Comparison of ENCODE assay signal across 17 cellular contexts in genomic region chr9:133027134-133027533, GRCh38. TPM values are rescaled to one million over a fixed set of nuclear protein-coding genes. Genes with fewer than 3 reads are reported as not detected.
DNase-seq lines count a peak whose midpoint lies in the region; ATAC-seq and TF ChIP-seq lines count a peak whose summit lies in the region.
"Had no signal": no experiment of that assay in that cellular context is flagged by ENCODE, and none has a peak within 500 bp of the region (broad histone marks: within the 10 kb centered on the region; RNA-seq: fewer than 3 reads in every experiment).

No MANE protein-coding gene starts in this region.

- H4K20me1 ChIP-seq in DOHH2 (ENCODE audit: control insufficient read depth, insufficient read depth, low read depth, low read length) = no peaks in the 10 kb centered on the region

- no peaks in the 10 kb centered on the region for H3K9me2 ChIP-seq in DOHH2 (replicated peaks; ENCODE audit: control insufficient read depth, low read length)

- peaks cover 44% of the 10 kb centered on the region for H3K4me1 ChIP-seq in DOHH2 (ENCODE audit: control insufficient read depth, low read length)
- peaks cover 0 to 24% (median 23%) of the 10 kb centered on the region in 4 donors for H3K4me1 ChIP-seq in sigmoid colon

- DNase-seq in activated CD8-positive, alpha-beta T cell treated with anti-CD3 and anti-CD28 coated beads for 36 hours = no peak
- DNase-seq in activated CD8-positive, alpha-beta T cell treated with anti-CD3 and anti-CD28 coated beads, Interleukin-2, amount 10 ng/mL, durations not matched to agents 7 days and 5 days = no peak
- no peak for DNase-seq in WTC11 (ENCODE audit: low spot score)
- no peak for DNase-seq in GM19240 (ENCODE audit: insufficient read length, low spot score)
- DNase-seq in sigmoid colon = no peak
- DNase-seq: NCI-H1092 treated with DMSO at 0.1 percent for 48 hours, NCI-H1436 treated with DMSO at 0.1 percent for 48 hours, NCI-H1930, NCI-H2227 treated with DMSO at 0.1 percent for 48 hours, NCI-H510A, NCI-H774 had no signal

- TF ChIP-seq CTCF in activated CD8-positive, alpha-beta T cell treated with anti-CD3 and anti-CD28 coated beads for 36 hours (IDR thresholded peaks at IDR 0.05) = no peak
- TF ChIP-seq CTCF in DOHH2 (IDR thresholded peaks at IDR 0.05; ENCODE audit: low read depth, low read length, poor library complexity, severe bottlenecking) (no peak), WTC11 (IDR thresholded peaks at IDR 0.05) (no peak), nephron (IDR thresholded peaks at IDR 0.05; ENCODE audit: unreplicated experiment in 3 of 3) (no peak), sigmoid colon (IDR thresholded peaks at IDR 0.05) (no peak)

- CTCF ChIA-PET in activated CD8-positive, alpha-beta T cell treated with anti-CD3 and anti-CD28 coated beads for 36 hours (lab: Charles Lee) = interaction anchor here (0.7 to 1.2 kb wide), 3 partner anchors 9 to 117 kb away, joined by 4 to 5 read pairs (median 4); no protein-coding TSS in a partner anchor
- CTCF ChIA-PET in activated CD8-positive, alpha-beta T cell treated with anti-CD3 and anti-CD28 coated beads, Interleukin-2, amount 10 ng/mL, durations not matched to agents 7 days and 5 days (lab: Charles Lee) = interaction anchor here (1.0 to 9.0 kb wide), 2 partner anchors 15 to 119 kb away, joined by 3 to 97 read pairs; no protein-coding TSS in a partner anchor
- CTCF ChIA-PET in WTC11 (lab: Charles Lee) = no interaction called here

- no peak for TF ChIP-seq EP300 in sigmoid colon (IDR thresholded peaks at IDR 0.05)

- no peak overlapping the region for H3K4me3 ChIP-seq in DOHH2 (ENCODE audit: low read length)
- H3K4me3 ChIP-seq in sigmoid colon = no peak overlapping the region
- H3K4me3 ChIP-seq: Peyer's patch had no signal

- peak overlapping the region; percentile 4; the same call in 1 of the 2 replicates for H3K4me2 ChIP-seq in DOHH2 (ENCODE audit: low read length)
- H3K4me2 ChIP-seq: KMS-11 had no signal

- H3K27ac Mint-ChIP-seq in activated CD8-positive, alpha-beta T cell treated with anti-CD3 and anti-CD28 coated beads for 36 hours = peak overlapping the region; percentile 21
- no peak overlapping the region for H3K27ac Mint-ChIP-seq in activated CD8-positive, alpha-beta T cell treated with anti-CD3 and anti-CD28 coated beads, Interleukin-2, amount 10 ng/mL, durations not matched to agents 7 days and 5 days
- H3K27ac Mint-ChIP-seq in WTC11 = no peak overlapping the region
- no peak overlapping the region for H3K27ac Mint-ChIP-seq in nephron

- H3K9me3 ChIP-seq in DOHH2 (ENCODE audit: control insufficient read depth, insufficient read depth, low read length) (no peaks in the 10 kb centered on the region), sigmoid colon (no peaks in the 10 kb centered on the region)
- H3K9me3 ChIP-seq: Peyer's patch had no signal

- peaks cover 6% of the 10 kb centered on the region; the same call in 1 of the 2 replicates for H3F3A ChIP-seq in DOHH2 (ENCODE audit: control insufficient read depth, insufficient read depth)

- no peak for ATAC-seq in activated CD8-positive, alpha-beta T cell treated with anti-CD3 and anti-CD28 coated beads for 36 hours
- ATAC-seq in activated CD8-positive, alpha-beta T cell treated with anti-CD3 and anti-CD28 coated beads, Interleukin-2, amount 10 ng/mL, durations not matched to agents 7 days and 5 days = no peak
- ATAC-seq in WTC11 = no peak
- ATAC-seq in SK-N-SH treated with all-trans-retinoic acid at 6 μM for 48 hours = no peak

- H3K27me3 ChIP-seq in DOHH2 (ENCODE audit: control insufficient read depth, low read length) = no peaks in the 10 kb centered on the region
- H3K27me3 ChIP-seq in sigmoid colon = no peaks in the 10 kb centered on the region
- H3K27me3 ChIP-seq: Peyer's patch had no signal

- TF ChIP-seq POLR2A in sigmoid colon (IDR thresholded peaks at IDR 0.05) = no peak

- peaks cover 12% of the 10 kb centered on the region for H3K36me3 Mint-ChIP-seq in activated CD8-positive, alpha-beta T cell treated with anti-CD3 and anti-CD28 coated beads for 36 hours (ENCODE audit: low read depth)
- H3K36me3 Mint-ChIP-seq in activated CD8-positive, alpha-beta T cell treated with anti-CD3 and anti-CD28 coated beads, Interleukin-2, amount 10 ng/mL, durations not matched to agents 7 days and 5 days (ENCODE audit: low read depth) = peaks cover 16% of the 10 kb centered on the region
- H3K36me3 Mint-ChIP-seq in WTC11 (peaks cover 8% of the 10 kb centered on the region), nephron (ENCODE audit: low read depth) (peaks cover 11% of the 10 kb centered on the region)

- H3K27ac ChIP-seq in DOHH2 (ENCODE audit: low read depth, low read length) (no peak overlapping the region), sigmoid colon (no peak overlapping the region)
- H3K27ac ChIP-seq: C4-2B, KMS-11, Peyer's patch had no signal

- WGBS in sigmoid colon, 2 donors = 39 to 53% methylated on average over 5 of the region's 5 CpGs

- H3K27me3 Mint-ChIP-seq in activated CD8-positive, alpha-beta T cell treated with anti-CD3 and anti-CD28 coated beads for 36 hours = no peaks in the 10 kb centered on the region
- no peaks in the 10 kb centered on the region for H3K27me3 Mint-ChIP-seq in activated CD8-positive, alpha-beta T cell treated with anti-CD3 and anti-CD28 coated beads, Interleukin-2, amount 10 ng/mL, durations not matched to agents 7 days and 5 days (ENCODE audit: low read depth)
- H3K27me3 Mint-ChIP-seq in WTC11 (ENCODE audit: low read depth) = peaks cover 19% of the 10 kb centered on the region
- peaks cover 3% of the 10 kb centered on the region for H3K27me3 Mint-ChIP-seq in nephron (ENCODE audit: low read depth)

- no peak overlapping the region for H3K4me3 Mint-ChIP-seq in activated CD8-positive, alpha-beta T cell treated with anti-CD3 and anti-CD28 coated beads for 36 hours
- H3K4me3 Mint-ChIP-seq in activated CD8-positive, alpha-beta T cell treated with anti-CD3 and anti-CD28 coated beads, Interleukin-2, amount 10 ng/mL, durations not matched to agents 7 days and 5 days = no peak overlapping the region
- H3K4me3 Mint-ChIP-seq in WTC11 = 0 out of 2 replicates have a peak overlapping the region, but pooled peaks have one; percentile 20
- peak overlapping the region; percentile 73 to 94 (median 77) for H3K4me3 Mint-ChIP-seq in nephron

- H3K9me3 Mint-ChIP-seq in activated CD8-positive, alpha-beta T cell treated with anti-CD3 and anti-CD28 coated beads for 36 hours = peaks cover 4% of the 10 kb centered on the region
- H3K9me3 Mint-ChIP-seq in activated CD8-positive, alpha-beta T cell treated with anti-CD3 and anti-CD28 coated beads, Interleukin-2, amount 10 ng/mL, durations not matched to agents 7 days and 5 days (ENCODE audit: insufficient read depth) = no peaks in the 10 kb centered on the region
- H3K9me3 Mint-ChIP-seq in WTC11 = 0 out of 2 replicates have a peak, but pooled peaks cover 6% of the 10 kb centered on the region
- no peaks in the 10 kb centered on the region for H3K9me3 Mint-ChIP-seq in nephron

- POLR2A ChIA-PET in activated CD8-positive, alpha-beta T cell treated with anti-CD3 and anti-CD28 coated beads for 36 hours (lab: Charles Lee) = no interaction called here
- POLR2A ChIA-PET in activated CD8-positive, alpha-beta T cell treated with anti-CD3 and anti-CD28 coated beads, Interleukin-2, amount 10 ng/mL, durations not matched to agents 7 days and 5 days (lab: Charles Lee) = no interaction called here
- POLR2A ChIA-PET in WTC11 (lab: Charles Lee) = no interaction called here

- intact Hi-C loops in activated CD8-positive, alpha-beta T cell treated with anti-CD3 and anti-CD28 coated beads for 36 hours (cut with micrococcal nuclease) = no loop called here
- intact Hi-C loops in sigmoid colon (cut with DNase I) = loop anchor here (10.0 kb wide), 1 partner anchor 308 kb away; the partner anchor contains the start of gene SURF6

- peaks cover 9% of the 10 kb centered on the region for H3K36me3 ChIP-seq in DOHH2 (ENCODE audit: control insufficient read depth, low read length)
- no peaks in the 10 kb centered on the region for H3K36me3 ChIP-seq in sigmoid colon
- H3K36me3 ChIP-seq: Peyer's patch had no signal

- peaks cover 31% of the 10 kb centered on the region for H3K4me1 Mint-ChIP-seq in activated CD8-positive, alpha-beta T cell treated with anti-CD3 and anti-CD28 coated beads for 36 hours (ENCODE audit: low read depth)
- peaks cover 42% of the 10 kb centered on the region for H3K4me1 Mint-ChIP-seq in activated CD8-positive, alpha-beta T cell treated with anti-CD3 and anti-CD28 coated beads, Interleukin-2, amount 10 ng/mL, durations not matched to agents 7 days and 5 days (ENCODE audit: low read depth)
- H3K4me1 Mint-ChIP-seq in WTC11 (peaks cover 24% of the 10 kb centered on the region), nephron (peaks cover 19% of the 10 kb centered on the region)

- peaks cover 31% of the 10 kb centered on the region for H3K79me2 ChIP-seq in DOHH2 (ENCODE audit: control insufficient read depth, low read length)

TF ChIP-seq in SK-N-SH treated with all-trans-retinoic acid at 6 μM for 48 hours, 23 proteins besides CTCF, POLR2A, EP300 and RAD21 (continues in another document):
- no peak for TF ChIP-seq SNAI2 (CRISPR knock-in tag; IDR thresholded peaks at IDR 0.05)
- no peak for TF ChIP-seq ZNF70 (CRISPR knock-in tag; IDR thresholded peaks at IDR 0.05)
- TF ChIP-seq PPARA (CRISPR knock-in tag; IDR thresholded peaks at IDR 0.05; ENCODE audit: borderline replicate concordance) = no peak
- TF ChIP-seq BACH2 (CRISPR knock-in tag; IDR thresholded peaks at IDR 0.05; ENCODE audit: borderline replicate concordance) = no peak
- TF ChIP-seq GLIS3 (CRISPR knock-in tag; IDR thresholded peaks at IDR 0.05) = no peak
- no peak for TF ChIP-seq ZFP30 (CRISPR knock-in tag; IDR thresholded peaks at IDR 0.05)

RNA-seq across cellular contexts. Expression of gene GTF3C5, which starts 3.7 kb away (rescaled TPM):
- 10 to 100 TPM; 87.6 to 95.3 TPM for total RNA-seq in activated CD8-positive, alpha-beta T cell treated with anti-CD3 and anti-CD28 coated beads for 36 hours
- total RNA-seq in activated CD8-positive, alpha-beta T cell treated with anti-CD3 and anti-CD28 coated beads, Interleukin-2, amount 10 ng/mL, durations not matched to agents 7 days and 5 days = 10 to 100 TPM; 89.3 to 95.7 TPM
- total RNA-seq in WTC11 (2021) (86.6 to 104 TPM (median 87.6 TPM) in 3 replicates), sigmoid colon (10 to 100 TPM; 42.0 to 49.6 (median 47.2) TPM)
- polyA plus RNA-seq in sigmoid colon = 10 to 100 TPM; 25.8 to 52.7 (median 28.7) TPM

RNA-seq across cellular contexts. Expression of gene CEL, which starts 34.6 kb away (rescaled TPM):
- total RNA-seq in activated CD8-positive, alpha-beta T cell treated with anti-CD3 and anti-CD28 coated beads for 36 hours = 1 to 10 TPM; 2.9 to 3.0 TPM
- 1 to 10 TPM; 2.4 to 2.8 TPM for total RNA-seq in activated CD8-positive, alpha-beta T cell treated with anti-CD3 and anti-CD28 coated beads, Interleukin-2, amount 10 ng/mL, durations not matched to agents 7 days and 5 days
- total RNA-seq in WTC11 (2021) = 6.6 to 10.4 TPM (median 8.1 TPM) in 3 replicates
- total RNA-seq in sigmoid colon = 1 to 10 TPM in 1 of 4 donors, under 1 TPM in 1, not detected in 2; 0.36 to 1.1 TPM
- 1 to 10 TPM in 2 of 3 donors, under 1 TPM in 1; 0.46 to 4.8 (median 1.0) TPM for polyA plus RNA-seq in sigmoid colon

RNA-seq across cellular contexts. Expression of gene GFI1B, which starts 48.6 kb away (rescaled TPM):
- total RNA-seq in activated CD8-positive, alpha-beta T cell treated with anti-CD3 and anti-CD28 coated beads for 36 hours = not detected
- total RNA-seq in activated CD8-positive, alpha-beta T cell treated with anti-CD3 and anti-CD28 coated beads, Interleukin-2, amount 10 ng/mL, durations not matched to agents 7 days and 5 days = not detected
- 0.41 to 0.78 TPM (median 0.77 TPM) in 3 replicates for total RNA-seq in WTC11 (2021)
- total RNA-seq in sigmoid colon = under 1 TPM in 1 of 4 donors, not detected in 3; 0.28 TPM
- under 1 TPM in 2 of 3 donors, not detected in 1; 0.87 to 0.92 TPM for polyA plus RNA-seq in sigmoid colon

Comparison
In these comparisons a context has a peak if more than half of its experiments do, and no peak if none do; other contexts are left out.
1. H3K4me3 Mint-ChIP-seq: peak in WTC11 (single experiment) and nephron (3 of 3); none in activated CD8-positive, alpha-beta T cell treated with anti-CD3 and anti-CD28 coated beads for 36 hours (single experiment) and activated CD8-positive, alpha-beta T cell treated with anti-CD3 and anti-CD28 coated beads, Interleukin-2, amount 10 ng/mL, durations not matched to agents 7 days and 5 days (single experiment).